In the genomic region with DNA sequence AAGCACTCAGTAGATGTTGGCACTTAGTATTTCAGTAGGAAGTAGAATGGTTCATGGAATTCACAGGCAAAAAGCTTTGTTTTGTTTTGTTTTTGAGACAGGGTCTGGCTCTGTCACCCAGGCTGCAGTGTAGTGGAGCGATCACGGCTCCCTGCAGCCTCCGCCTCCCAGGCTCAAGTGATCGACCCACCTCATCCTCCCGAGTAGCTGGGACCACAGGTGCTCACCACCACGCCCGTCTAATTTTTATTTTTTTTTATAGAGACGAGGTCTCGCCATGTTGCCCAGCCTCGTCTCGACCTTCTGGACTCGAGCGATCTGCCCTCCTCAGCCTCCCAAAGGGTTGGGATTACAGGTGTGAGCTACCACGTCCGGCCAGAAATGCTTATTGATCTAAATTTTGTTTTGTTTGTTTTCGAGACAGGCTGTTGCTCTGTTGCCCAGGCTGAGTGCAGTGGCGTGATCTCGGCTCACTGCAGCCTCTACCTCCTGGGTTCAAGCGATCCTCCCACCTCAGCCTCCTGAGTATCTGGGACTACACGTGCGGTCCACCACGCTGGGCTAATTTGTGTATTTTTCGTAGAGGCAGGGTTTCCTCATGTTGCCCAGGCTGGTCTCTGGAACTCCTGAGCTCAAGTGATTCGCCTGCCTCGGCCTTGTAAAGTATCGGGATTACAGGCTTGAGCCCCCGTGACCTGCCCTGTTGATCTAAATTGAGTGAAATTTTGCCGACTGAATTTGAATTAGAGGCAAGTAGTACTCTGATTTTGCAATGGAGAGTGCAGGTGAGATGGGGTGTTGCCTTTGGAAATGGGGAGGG, we compare ENCODE assay signal across 8 cellular contexts. TPM values are rescaled to one million over a fixed set of nuclear protein-coding genes. Genes with fewer than 3 reads are reported as not detected.
DNase-seq lines count a peak whose midpoint lies in the region; ATAC-seq and FAIRE-seq lines count a peak whose summit lies in the region.

No MANE protein-coding gene starts in this region.

- H3K36me3 ChIP-seq in subcutaneous abdominal adipose tissue (ENCODE audit: control insufficient read depth in 5 of 5, insufficient read depth in 5 of 5, low read length in 5 of 5): peaks cover 4 to 12% (median 5%) of the 10 kb centered on the region in 5 donors

- ATAC-seq in activated T-helper 17 cell treated with anti-CD3 and anti-CD28 coated beads, Interleukin-2, amount 50 U/mL, for 72 hours (replicated peaks): no peak
- no peak for ATAC-seq in HG03108 (IDR thresholded peaks at IDR 0.05; ENCODE audit: unreplicated experiment)

- H3K9me3 ChIP-seq in iPS-18c (ENCODE audit: control insufficient read depth, insufficient read depth, low read length): no peaks in the 10 kb centered on the region
- no peaks in the 10 kb centered on the region for H3K9me3 ChIP-seq in subcutaneous abdominal adipose tissue (ENCODE audit: control insufficient read depth in 5 of 5, low read length in 5 of 5)

- intact Hi-C loops in activated CD4-positive, alpha-beta T cell treated with anti-CD3 and anti-CD28 coated beads, Interleukin-2, amount 10 ng/mL, durations not matched to agents 24 days and 14 days (cut with micrococcal nuclease): loop anchor here (2.0 kb wide), 2 partner anchors 41 to 671 kb away; a partner anchor contains a TSS

- no peaks in the 10 kb centered on the region for H3K9me3 Mint-ChIP-seq in activated CD4-positive, alpha-beta T cell treated with anti-CD3 and anti-CD28 coated beads, Interleukin-2, amount 10 ng/mL, durations not matched to agents 24 days and 14 days
- no peaks in the 10 kb centered on the region for H3K9me3 Mint-ChIP-seq in activated T-helper 17 cell treated with anti-CD3 and anti-CD28 coated beads, Interleukin-2, amount 50 U/mL, for 72 hours

- peak overlapping the region; percentile 81 for H3K27ac Mint-ChIP-seq in activated CD4-positive, alpha-beta T cell treated with anti-CD3 and anti-CD28 coated beads, Interleukin-2, amount 10 ng/mL, durations not matched to agents 24 days and 14 days
- peak overlapping the region; percentile 87 for H3K27ac Mint-ChIP-seq in activated T-helper 17 cell treated with anti-CD3 and anti-CD28 coated beads, Interleukin-2, amount 50 U/mL, for 72 hours

- DNase-seq in activated CD4-positive, alpha-beta T cell treated with anti-CD3 and anti-CD28 coated beads, Interleukin-2, amount 10 ng/mL, durations not matched to agents 24 days and 14 days: no peak
- DNase-seq in activated CD4-positive, alpha-beta T cell treated with anti-CD3 and anti-CD28 coated beads, Interleukin-2, amount 50 U/mL, for 48 hours: no peak
- no peak for DNase-seq in urothelium cell line (ENCODE audit: low spot score)
- no peak for DNase-seq in putamen (ENCODE audit: low spot score)

- H3K4me1 ChIP-seq in subcutaneous abdominal adipose tissue (ENCODE audit: control insufficient read depth in 5 of 5, insufficient read depth in 5 of 5, low read length in 5 of 5): peaks cover 2 to 33% (median 32%) of the 10 kb centered on the region in 5 donors

- peaks cover 28% of the 10 kb centered on the region for H3K36me3 Mint-ChIP-seq in activated CD4-positive, alpha-beta T cell treated with anti-CD3 and anti-CD28 coated beads, Interleukin-2, amount 10 ng/mL, durations not matched to agents 24 days and 14 days (ENCODE audit: low read depth)
- peaks cover 39% of the 10 kb centered on the region for H3K36me3 Mint-ChIP-seq in activated T-helper 17 cell treated with anti-CD3 and anti-CD28 coated beads, Interleukin-2, amount 50 U/mL, for 72 hours (ENCODE audit: low read depth)

- H3K4me1 Mint-ChIP-seq in activated CD4-positive, alpha-beta T cell treated with anti-CD3 and anti-CD28 coated beads, Interleukin-2, amount 10 ng/mL, durations not matched to agents 24 days and 14 days: peaks cover 50% of the 10 kb centered on the region
- H3K4me1 Mint-ChIP-seq in activated T-helper 17 cell treated with anti-CD3 and anti-CD28 coated beads, Interleukin-2, amount 50 U/mL, for 72 hours: peaks cover 29% of the 10 kb centered on the region

- peak overlapping the region; percentile 94 for H3K4me3 Mint-ChIP-seq in activated CD4-positive, alpha-beta T cell treated with anti-CD3 and anti-CD28 coated beads, Interleukin-2, amount 10 ng/mL, durations not matched to agents 24 days and 14 days
- H3K4me3 Mint-ChIP-seq in activated T-helper 17 cell treated with anti-CD3 and anti-CD28 coated beads, Interleukin-2, amount 50 U/mL, for 72 hours: peak overlapping the region; percentile 89

- peak overlapping the region; percentile 91 for H3K27ac ChIP-seq in subcutaneous abdominal adipose tissue (ENCODE audit: low read depth, low read length)

- no peaks in the 10 kb centered on the region for H3K27me3 ChIP-seq in subcutaneous abdominal adipose tissue (ENCODE audit: control insufficient read depth in 5 of 5, insufficient read depth in 4 of 5, low read length in 5 of 5)

- H3K4me3 ChIP-seq in iPS-18c (ENCODE audit: insufficient read depth, low read depth, low read length) (peak overlapping the region; percentile 94; the same call in 1 of the 2 replicates), subcutaneous abdominal adipose tissue (ENCODE audit: low read depth in 1 of 5, low read length in 5 of 5) (peak overlapping the region; percentile 81 to 92 (median 90))

- peak overlapping the region; percentile 73 to 96 (median 92) for H3K9ac ChIP-seq in subcutaneous abdominal adipose tissue (ENCODE audit: low read length in 5 of 5)

- H3K27me3 Mint-ChIP-seq in activated CD4-positive, alpha-beta T cell treated with anti-CD3 and anti-CD28 coated beads, Interleukin-2, amount 10 ng/mL, durations not matched to agents 24 days and 14 days: peaks cover 10% of the 10 kb centered on the region
- H3K27me3 Mint-ChIP-seq in activated T-helper 17 cell treated with anti-CD3 and anti-CD28 coated beads, Interleukin-2, amount 50 U/mL, for 72 hours: no peaks in the 10 kb centered on the region

- FAIRE-seq in urothelium cell line (lab: Jason Lieb, UNC): no peak

RNA-seq across cellular contexts. Expression of a gene that starts 1.7 kb away (rescaled TPM):
- 136 and 149 TPM in 2 replicates for total RNA-seq in activated CD4-positive, alpha-beta T cell treated with anti-CD3 and anti-CD28 coated beads, Interleukin-2, amount 10 ng/mL, durations not matched to agents 24 days and 14 days
- 100 to 1,000 TPM in 1 of 2 donors, 10 to 100 TPM in 1; 66.7 to 112 TPM for total RNA-seq in activated T-helper 17 cell treated with anti-CD3 and anti-CD28 coated beads, Interleukin-2, amount 50 U/mL, for 72 hours

RNA-seq across cellular contexts. Expression of a gene that starts 27.2 kb away (rescaled TPM):
- total RNA-seq in activated CD4-positive, alpha-beta T cell treated with anti-CD3 and anti-CD28 coated beads, Interleukin-2, amount 10 ng/mL, durations not matched to agents 24 days and 14 days: 2.5 and 3.0 TPM in 2 replicates
- total RNA-seq in activated T-helper 17 cell treated with anti-CD3 and anti-CD28 coated beads, Interleukin-2, amount 50 U/mL, for 72 hours: 1 to 10 TPM in 1 of 2 donors, under 1 TPM in 1; 0.95 to 2.0 TPM
